10 cellular contexts compared by ENCODE assay signal in the genomic region with DNA sequence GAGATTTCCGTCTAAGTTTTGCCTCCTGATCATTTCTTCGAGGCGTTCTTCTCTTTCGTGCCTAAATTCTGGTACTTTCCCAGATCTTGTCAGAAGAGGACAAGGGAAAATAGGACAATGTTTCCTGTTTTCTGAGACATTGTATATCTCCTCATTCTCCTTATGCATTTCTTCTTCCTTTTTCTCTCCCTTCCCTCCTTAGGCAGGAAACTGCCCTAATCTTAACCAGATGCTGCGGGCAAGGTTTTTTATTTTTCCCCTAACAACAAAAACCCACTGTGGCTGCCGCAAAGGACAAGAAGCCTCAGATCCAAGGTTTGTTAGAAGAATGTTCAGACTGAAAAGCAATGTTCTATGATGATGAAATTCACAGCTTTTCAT. TPM values are rescaled to one million over a fixed set of nuclear protein-coding genes. Genes with fewer than 3 reads are reported as not detected.
DNase-seq lines count a peak whose midpoint lies in the region; ATAC-seq and TF ChIP-seq lines count a peak whose summit lies in the region.
"Had no signal": no experiment of that assay in that cellular context is flagged by ENCODE, and none has a peak within 500 bp of the region (broad histone marks: within the 10 kb centered on the region; RNA-seq: fewer than 3 reads in every experiment).

No MANE protein-coding gene starts in this region.

- H3K36me3 ChIP-seq in thoracic aorta, result peaks cover 16% of the 10 kb centered on the region

- H3K9me3 ChIP-seq in thoracic aorta, result no peaks in the 10 kb centered on the region
- H3K9me3 ChIP-seq: adrenal gland had no signal

- peaks cover 4 to 24% of the 10 kb centered on the region in 2 donors for H3K4me1 ChIP-seq in thoracic aorta (ENCODE audit: control insufficient read depth in 1 of 2, low read depth in 2 of 2)

- TF ChIP-seq CTCF in activated B cell treated with CpG ODN at 0.5 μM for 24 hours (IDR thresholded peaks at IDR 0.05), result no peak
- no peak for TF ChIP-seq CTCF in thoracic aorta (IDR thresholded peaks at IDR 0.05)

- no peaks in the 10 kb centered on the region for H3K27me3 Mint-ChIP-seq in activated naive CD4-positive, alpha-beta T cell treated with anti-CD3 and anti-CD28 coated beads for 36 hours (ENCODE audit: low read depth)
- no peaks in the 10 kb centered on the region for H3K27me3 Mint-ChIP-seq in activated B cell treated with CpG ODN at 0.5 μM for 24 hours

- no peaks in the 10 kb centered on the region for H3K9me3 Mint-ChIP-seq in activated naive CD4-positive, alpha-beta T cell treated with anti-CD3 and anti-CD28 coated beads for 36 hours
- no peaks in the 10 kb centered on the region for H3K9me3 Mint-ChIP-seq in activated B cell treated with CpG ODN at 0.5 μM for 24 hours

- CTCF ChIA-PET in activated naive CD4-positive, alpha-beta T cell treated with anti-CD3 and anti-CD28 coated beads for 36 hours (lab: Charles Lee), result no interaction called here
- CTCF ChIA-PET in activated B cell treated with CpG ODN at 0.5 μM for 24 hours (lab: Charles Lee), result no interaction called here

- peaks cover 16% of the 10 kb centered on the region for H3K4me1 Mint-ChIP-seq in activated naive CD4-positive, alpha-beta T cell treated with anti-CD3 and anti-CD28 coated beads for 36 hours (ENCODE audit: low read depth)
- H3K4me1 Mint-ChIP-seq in activated B cell treated with CpG ODN at 0.5 μM for 24 hours, result peaks cover 6% of the 10 kb centered on the region

- H3K4me3 ChIP-seq in thoracic aorta, result peak overlapping the region; percentile 69

- peak overlapping the region; percentile 3 for H3K4me3 Mint-ChIP-seq in activated naive CD4-positive, alpha-beta T cell treated with anti-CD3 and anti-CD28 coated beads for 36 hours
- peak overlapping the region; percentile 3 for H3K4me3 Mint-ChIP-seq in activated B cell treated with CpG ODN at 0.5 μM for 24 hours

- H3K27ac Mint-ChIP-seq in activated naive CD4-positive, alpha-beta T cell treated with anti-CD3 and anti-CD28 coated beads for 36 hours, result no peak overlapping the region
- H3K27ac Mint-ChIP-seq in activated B cell treated with CpG ODN at 0.5 μM for 24 hours, result no peak overlapping the region

- H3K36me3 Mint-ChIP-seq in activated naive CD4-positive, alpha-beta T cell treated with anti-CD3 and anti-CD28 coated beads for 36 hours (ENCODE audit: low read depth), result no peaks in the 10 kb centered on the region
- H3K36me3 Mint-ChIP-seq in activated B cell treated with CpG ODN at 0.5 μM for 24 hours (ENCODE audit: low read depth), result peaks cover 6% of the 10 kb centered on the region

- ATAC-seq in activated B cell treated with CpG ODN at 0.5 μM for 24 hours (ENCODE audit: low read depth) (no peak), thoracic aorta (ENCODE audit: insufficient number of reproducible peaks, low FRiP score, low read depth) (no peak)

- no peak for DNase-seq in activated naive CD4-positive, alpha-beta T cell treated with anti-CD3 and anti-CD28 coated beads for 36 hours
- no peak for DNase-seq in activated naive CD4-positive, alpha-beta T cell treated with Interleukin-2 at 50 U/mL for 16 hours
- no peak for DNase-seq in activated B cell treated with CpG ODN at 0.5 μM for 24 hours
- DNase-seq in iris pigment epithelial cell (ENCODE audit: low read depth), result peak; percentile 50
- DNase-seq in thoracic aorta (ENCODE audit: low spot score), result no peak
- DNase-seq in HUDEP-2 (lab: John Stamatoyannopoulos, UW; ENCODE audit: unreplicated experiment in 76 of 76), result no peak
- no peak for DNase-seq in activated gamma-delta T cell (lab: John Stamatoyannopoulos, UW)
- no peak for DNase-seq in NCI-H128 (lab: John Stamatoyannopoulos, UW; ENCODE audit: unreplicated experiment)
- DNase-seq: adrenal gland, Karpas-422 had no signal

- no peaks in the 10 kb centered on the region for H3K27me3 ChIP-seq in thoracic aorta (replicated peaks; ENCODE audit: insufficient read depth)
- H3K27me3 ChIP-seq: adrenal gland had no signal

- peak overlapping the region in 1 of 2 donors; percentile 46 for H3K27ac ChIP-seq in thoracic aorta
- H3K27ac ChIP-seq: adrenal gland had no signal

- POLR2A ChIA-PET in activated B cell treated with CpG ODN at 0.5 μM for 24 hours (lab: Charles Lee), result no interaction called here

- intact Hi-C loops in activated naive CD4-positive, alpha-beta T cell treated with anti-CD3 and anti-CD28 coated beads for 36 hours (cut with micrococcal nuclease), result no loop called here
- intact Hi-C loops in activated B cell treated with CpG ODN at 0.5 μM for 24 hours (cut with micrococcal nuclease), result no loop called here

RNA-seq across cellular contexts. Expression of gene CTSK, which starts 0.8 kb away (rescaled TPM):
- under 1 TPM; 0.84 to 0.95 TPM for total RNA-seq in activated naive CD4-positive, alpha-beta T cell treated with anti-CD3 and anti-CD28 coated beads for 36 hours
- 2.1 and 3.5 TPM in 2 replicates for total RNA-seq in activated B cell treated with CpG ODN at 0.5 μM for 24 hours
- 100 to 1,000 TPM in 1 of 2 donors, 10 to 100 TPM in 1; 70.7 to 117 TPM for total RNA-seq in thoracic aorta

RNA-seq across cellular contexts. Expression of gene CTSS, which starts 41.7 kb away (rescaled TPM):
- 10 to 100 TPM; 37.0 to 37.7 TPM for total RNA-seq in activated naive CD4-positive, alpha-beta T cell treated with anti-CD3 and anti-CD28 coated beads for 36 hours
- total RNA-seq in activated B cell treated with CpG ODN at 0.5 μM for 24 hours (162 and 165 TPM in 2 replicates), thoracic aorta (10 to 100 TPM; 64.7 to 82.6 TPM)

Comparison
In these comparisons a context has a peak if more than half of its experiments do, and no peak if none do; other contexts are left out.
1. RNA of gene CTSK, which starts 0.8 kb away (total RNA-seq): 70.7 to 117 TPM in thoracic aorta; 2.1 to 3.5 TPM in activated B cell treated with CpG ODN at 0.5 μM for 24 hours and 0.84 to 0.95 TPM in activated naive CD4-positive, alpha-beta T cell treated with anti-CD3 and anti-CD28 coated beads for 36 hours; every median in the first group is over 10 times any median in the second.